20 cellular contexts compared by ENCODE assay signal in genomic region chr16:10607157-10607556, GRCh38. TPM values are rescaled to one million over a fixed set of nuclear protein-coding genes. Genes with fewer than 3 reads are reported as not detected.
DNase-seq lines count a peak whose midpoint lies in the region; ATAC-seq and TF ChIP-seq lines count a peak whose summit lies in the region.
"Had no signal": no experiment of that assay in that cellular context is flagged by ENCODE, and none has a peak within 500 bp of the region (broad histone marks: within the 10 kb centered on the region; RNA-seq: fewer than 3 reads in every experiment).

No MANE protein-coding gene starts in this region.

- no peaks in the 10 kb centered on the region for H4K20me1 ChIP-seq in neural progenitor cell (ENCODE audit: low read depth)
- H4K20me1 ChIP-seq: BLaER1 treated with 17β-estradiol and CSF1 and Interleukin-3, amounts not matched to agents 10 nM and 100 nM had no signal

- H3K36me3 ChIP-seq in neural progenitor cell: no peaks in the 10 kb centered on the region
- H3K36me3 ChIP-seq: BLaER1 treated with 17β-estradiol and CSF1 and Interleukin-3, amounts not matched to agents 10 nM and 100 nM had no signal

- no peak overlapping the region for H3K27ac ChIP-seq in neural progenitor cell
- H3K27ac ChIP-seq: 22Rv1; A549; BLaER1 treated with 17β-estradiol and CSF1 and Interleukin-3, amounts not matched to agents 10 nM and 100 nM; C4-2B had no signal

- intact Hi-C loops in natural killer cell (cut with micrococcal nuclease): no loop called here

- peaks cover 6 to 11% of the 10 kb centered on the region in 2 donors for H3K27me3 Mint-ChIP-seq in natural killer cell treated with Interleukin-12 subunit alpha and Interleukin-12 subunit beta and Interleukin-15 and Interleukin-18, amount 100 ng/mL, for 72 hours
- peaks cover 14 to 15% of the 10 kb centered on the region in 2 donors for H3K27me3 Mint-ChIP-seq in natural killer cell (ENCODE audit: low read depth in 2 of 2)
- H3K27me3 Mint-ChIP-seq in neural progenitor cell (ENCODE audit: insufficient read depth, low read depth): peaks cover 5% of the 10 kb centered on the region

- no peak for ATAC-seq in natural killer cell treated with Interleukin-12 subunit alpha and Interleukin-12 subunit beta and Interleukin-15 and Interleukin-18, amount 100 ng/mL, for 72 hours
- no peak for ATAC-seq in natural killer cell
- ATAC-seq: A549; CD8-positive, alpha-beta T cell; GM12878 had no signal

- H3K9ac ChIP-seq in neural progenitor cell: no peak overlapping the region
- H3K9ac ChIP-seq: BLaER1 treated with 17β-estradiol and CSF1 and Interleukin-3, amounts not matched to agents 10 nM and 100 nM had no signal

- no peaks in the 10 kb centered on the region for H3K9me3 Mint-ChIP-seq in natural killer cell treated with Interleukin-12 subunit alpha and Interleukin-12 subunit beta and Interleukin-15 and Interleukin-18, amount 100 ng/mL, for 72 hours
- H3K9me3 Mint-ChIP-seq in natural killer cell (no peaks in the 10 kb centered on the region), neural progenitor cell (no peaks in the 10 kb centered on the region)
- H3K9me3 Mint-ChIP-seq: CD4-positive, alpha-beta T cell; CD8-positive, alpha-beta T cell had no signal

- no peak overlapping the region for H3K4me3 Mint-ChIP-seq in natural killer cell treated with Interleukin-12 subunit alpha and Interleukin-12 subunit beta and Interleukin-15 and Interleukin-18, amount 100 ng/mL, for 72 hours
- H3K4me3 Mint-ChIP-seq in natural killer cell (no peak overlapping the region), neural progenitor cell (no peak overlapping the region)
- H3K4me3 Mint-ChIP-seq: B cell; CD4-positive, alpha-beta T cell; CD8-positive, alpha-beta T cell had no signal

- no peak overlapping the region for H3K27ac Mint-ChIP-seq in natural killer cell treated with Interleukin-12 subunit alpha and Interleukin-12 subunit beta and Interleukin-15 and Interleukin-18, amount 100 ng/mL, for 72 hours
- H3K27ac Mint-ChIP-seq in natural killer cell (no peak overlapping the region), neural progenitor cell (no peak overlapping the region)
- H3K27ac Mint-ChIP-seq: B cell; CD4-positive, alpha-beta T cell; CD8-positive, alpha-beta T cell had no signal

- TF ChIP-seq CTCF in natural killer cell (IDR thresholded peaks at IDR 0.05) (no peak), neural progenitor cell (IDR thresholded peaks at IDR 0.05) (no peak)

- DNase-seq in natural killer cell treated with Interleukin-12 subunit alpha and Interleukin-12 subunit beta and Interleukin-15 and Interleukin-18, amount 100 ng/mL, for 72 hours (ENCODE audit: low spot score): peak; percentile 35
- no peak for DNase-seq in natural killer cell
- DNase-seq in neural progenitor cell (ENCODE audit: low spot score): no peak
- DNase-seq in putamen (ENCODE audit: low spot score): peak; percentile 42
- DNase-seq in DMS53 (lab: John Stamatoyannopoulos, UW): no peak
- DNase-seq in DMS79 treated with DMSO at 0.1 percent for 48 hours (lab: John Stamatoyannopoulos, UW): no peak
- DNase-seq: AML-193; CD4-positive, alpha-beta T cell; CD8-positive, alpha-beta T cell; DMS 273 treated with DMSO at 0.1 percent for 48 hours; DMS153; DND-41; EL; GDM1 had no signal

- H3K27me3 ChIP-seq in neural progenitor cell: no peaks in the 10 kb centered on the region
- H3K27me3 ChIP-seq: BLaER1 treated with 17β-estradiol and CSF1 and Interleukin-3, amounts not matched to agents 10 nM and 100 nM had no signal

- H3K9me3 ChIP-seq in neural progenitor cell (ENCODE audit: low read depth): no peaks in the 10 kb centered on the region
- H3K9me3 ChIP-seq: A549; BLaER1 treated with 17β-estradiol and CSF1 and Interleukin-3, amounts not matched to agents 10 nM and 100 nM had no signal

- H3K4me2 ChIP-seq in neural progenitor cell: peak overlapping the region; percentile 53
- H3K4me2 ChIP-seq: A549; BLaER1 treated with 17β-estradiol and CSF1 and Interleukin-3, amounts not matched to agents 10 nM and 100 nM had no signal

- no peak overlapping the region for H2AFZ ChIP-seq in neural progenitor cell (replicated peaks)

- no peak overlapping the region for H3K4me3 ChIP-seq in neural progenitor cell
- H3K4me3 ChIP-seq: A549; BLaER1 treated with 17β-estradiol and CSF1 and Interleukin-3, amounts not matched to agents 10 nM and 100 nM; GM12878 had no signal

- no peaks in the 10 kb centered on the region for H3K4me1 Mint-ChIP-seq in natural killer cell treated with Interleukin-12 subunit alpha and Interleukin-12 subunit beta and Interleukin-15 and Interleukin-18, amount 100 ng/mL, for 72 hours (ENCODE audit: low read depth in 2 of 2)
- no peaks in the 10 kb centered on the region for H3K4me1 Mint-ChIP-seq in natural killer cell
- H3K4me1 Mint-ChIP-seq in neural progenitor cell: peaks cover 25% of the 10 kb centered on the region

- no peaks in the 10 kb centered on the region for H3K36me3 Mint-ChIP-seq in natural killer cell treated with Interleukin-12 subunit alpha and Interleukin-12 subunit beta and Interleukin-15 and Interleukin-18, amount 100 ng/mL, for 72 hours
- no peaks in the 10 kb centered on the region for H3K36me3 Mint-ChIP-seq in natural killer cell
- no peaks in the 10 kb centered on the region for H3K36me3 Mint-ChIP-seq in neural progenitor cell
- H3K36me3 Mint-ChIP-seq: CD8-positive, alpha-beta T cell had no signal

- peaks cover 15% of the 10 kb centered on the region for H3K4me1 ChIP-seq in neural progenitor cell

- peaks cover 13% of the 10 kb centered on the region for H3F3A ChIP-seq in neural progenitor cell (ENCODE audit: low read depth)

- no peaks in the 10 kb centered on the region for H3K79me2 ChIP-seq in neural progenitor cell (ENCODE audit: low read depth)

RNA-seq across cellular contexts. Expression of gene EMP2, which starts 26.8 kb away (rescaled TPM):
- not detected for total RNA-seq in natural killer cell treated with Interleukin-12 subunit alpha and Interleukin-12 subunit beta and Interleukin-15 and Interleukin-18, amount 100 ng/mL, for 72 hours
- total RNA-seq in natural killer cell (not detected), neural progenitor cell (ENCODE audit: low replicate concordance) (15.8 and 16.4 TPM in 2 replicates)
- total RNA-seq: B cell; CD4-positive, alpha-beta T cell; CD8-positive, alpha-beta T cell had no signal

Comparison
In these comparisons a context has a peak if more than half of its experiments do, and no peak if none do; other contexts are left out.
1. DNase-seq: peak in natural killer cell treated with Interleukin-12 subunit alpha and Interleukin-12 subunit beta and Interleukin-15 and Interleukin-18, amount 100 ng/mL, for 72 hours (single experiment) and putamen (single experiment); none in natural killer cell (single experiment), neural progenitor cell (single experiment), DMS53 (single experiment) and DMS79 treated with DMSO at 0.1 percent for 48 hours (single experiment).
2. RNA of gene EMP2, which starts 26.8 kb away (total RNA-seq): 15.8 to 16.4 TPM in neural progenitor cell; not detected in natural killer cell treated with Interleukin-12 subunit alpha and Interleukin-12 subunit beta and Interleukin-15 and Interleukin-18, amount 100 ng/mL, for 72 hours and not detected in natural killer cell; every median in the first group is over 10 times any median in the second.